Comparison of ENCODE assay signal across 8 cellular contexts in genomic region chr1:166479052-166479631, GRCh38.
DNase-seq lines count a peak whose midpoint lies in the region; ATAC-seq, FAIRE-seq and TF ChIP-seq lines count a peak whose summit lies in the region.

No MANE protein-coding gene starts in this region.

- H3K36me3 ChIP-seq in hepatocyte (replicated peaks; ENCODE audit: insufficient read depth, low read depth): no peaks in the 10 kb centered on the region

- H3K36me3 Mint-ChIP-seq in activated naive CD8-positive, alpha-beta T cell treated with anti-CD3 and anti-CD28 coated beads, Interleukin-2, amount 10 ng/mL, durations not matched to agents 7 days and 5 days: no peaks in the 10 kb centered on the region

- CTCF ChIA-PET in AG04450 (lab: Charles Lee) (interaction anchor here (0.6 to 5.1 kb wide), 31 partner anchors 8 to 881 kb away, joined by 3 to 95 read pairs (median 5); no protein-coding TSS in a partner anchor), RWPE1 (lab: Yijun Ruan, JAX) (interaction anchor here (0.6 to 1.5 kb wide), 10 partner anchors 11 to 560 kb away, joined by 3 to 4 read pairs (median 3); no protein-coding TSS in a partner anchor)

- no peak overlapping the region for H3K4me3 ChIP-seq in AG04450 (ENCODE audit: low read depth, low read length)
- no peak overlapping the region for H3K4me3 ChIP-seq in hepatocyte

- POLR2A ChIA-PET in AG04450 (lab: Yijun Ruan, JAX) (no interaction called here), RWPE1 (lab: Yijun Ruan, JAX; ENCODE audit: low non-redundant PET) (no interaction called here)
- POLR2A ChIA-PET in activated naive CD8-positive, alpha-beta T cell treated with anti-CD3 and anti-CD28 coated beads, Interleukin-2, amount 10 ng/mL, durations not matched to agents 7 days and 5 days (lab: Charles Lee): interaction anchor here (1.3 kb wide), 1 partner anchor 11 kb away, joined by 6 read pairs; no protein-coding TSS in a partner anchor

- H3K9me3 ChIP-seq in AG04450 (ENCODE audit: control insufficient read depth, insufficient read depth, low read length) (no peaks in the 10 kb centered on the region), hepatocyte (ENCODE audit: low read depth) (no peaks in the 10 kb centered on the region)

- H3K79me2 ChIP-seq in hepatocyte: no peaks in the 10 kb centered on the region

- H3K27me3 ChIP-seq in AG04450 (ENCODE audit: control insufficient read depth, insufficient read depth, low read length) (no peaks in the 10 kb centered on the region), hepatocyte (no peaks in the 10 kb centered on the region)

- no peaks in the 10 kb centered on the region for H3K9me2 ChIP-seq in hepatocyte (replicated peaks; ENCODE audit: insufficient read depth)

- peak; percentile 70 for FAIRE-seq in GM12892 (lab: Jason Lieb, UNC)

- H3K4me1 Mint-ChIP-seq in activated naive CD8-positive, alpha-beta T cell treated with anti-CD3 and anti-CD28 coated beads, Interleukin-2, amount 10 ng/mL, durations not matched to agents 7 days and 5 days: no peaks in the 10 kb centered on the region

- no peaks in the 10 kb centered on the region for H3K9me3 Mint-ChIP-seq in activated naive CD8-positive, alpha-beta T cell treated with anti-CD3 and anti-CD28 coated beads, Interleukin-2, amount 10 ng/mL, durations not matched to agents 7 days and 5 days

- 49% methylated on average over 2 of the region's 2 CpGs for WGBS in hepatocyte (ENCODE audit: low lambda C conversion rate, missing lambda C conversion rate)

- no peak overlapping the region for H3K4me3 Mint-ChIP-seq in activated naive CD8-positive, alpha-beta T cell treated with anti-CD3 and anti-CD28 coated beads, Interleukin-2, amount 10 ng/mL, durations not matched to agents 7 days and 5 days

- no peaks in the 10 kb centered on the region for H4K20me1 ChIP-seq in hepatocyte (ENCODE audit: insufficient read depth, poor library complexity, severe bottlenecking)

- no peak overlapping the region for H3K27ac Mint-ChIP-seq in activated naive CD8-positive, alpha-beta T cell treated with anti-CD3 and anti-CD28 coated beads, Interleukin-2, amount 10 ng/mL, durations not matched to agents 7 days and 5 days

- H3K4me1 ChIP-seq in hepatocyte (ENCODE audit: insufficient read depth): no peaks in the 10 kb centered on the region

- H3K27ac ChIP-seq in AG04450 (ENCODE audit: low read depth, low read length) (no peak overlapping the region), RWPE1 (no peak overlapping the region), hepatocyte (no peak overlapping the region)

- no peak for TF ChIP-seq POLR2A in GM12892 (IDR thresholded peaks at IDR 0.05; ENCODE audit: low read depth, low read length)

- DNase-seq in AG04450 (ENCODE audit: low read depth, low spot score) (peak; percentile 6), GM12892 (ENCODE audit: insufficient read length) (no peak), RWPE1 (ENCODE audit: low spot score) (peak; percentile 22), hepatocyte (ENCODE audit: low spot score) (peak; percentile 56), T1000 (lab: John Stamatoyannopoulos, UW) (no peak)
- peak; percentile 40 for DNase-seq in activated naive CD8-positive, alpha-beta T cell treated with anti-CD3 and anti-CD28 coated beads, Interleukin-2, amount 10 ng/mL, durations not matched to agents 7 days and 5 days
- DNase-seq in stimulated activated CD4-positive, alpha-beta T cell treated with anti-CD3 and anti-CD28 coated beads, Interleukin-12 subunit alpha, Interleukin-12 subunit beta, amount 100 ng/mL, for 24 hours (ENCODE audit: low read depth in 2 of 2): peak; percentile 16 to 58

- no peaks in the 10 kb centered on the region for H3K27me3 Mint-ChIP-seq in activated naive CD8-positive, alpha-beta T cell treated with anti-CD3 and anti-CD28 coated beads, Interleukin-2, amount 10 ng/mL, durations not matched to agents 7 days and 5 days

- peak; percentile 70 for ATAC-seq in HG03469 (IDR thresholded peaks at IDR 0.05; ENCODE audit: unreplicated experiment)
- ATAC-seq in activated naive CD8-positive, alpha-beta T cell treated with anti-CD3 and anti-CD28 coated beads, Interleukin-2, amount 10 ng/mL, durations not matched to agents 7 days and 5 days (ENCODE audit: low read depth): no peak

- no peak overlapping the region for H3K4me2 ChIP-seq in hepatocyte

- no peak overlapping the region for H2AFZ ChIP-seq in hepatocyte

- TF ChIP-seq CTCF in AG04450 (IDR thresholded peaks at IDR 0.05; ENCODE audit: low read depth, low read length) (peak; percentile 75), RWPE1 (conservative IDR thresholded peaks at IDR 0.05; ENCODE audit: low read depth) (peak; percentile 81), hepatocyte (IDR thresholded peaks at IDR 0.05; ENCODE audit: poor library complexity) (peak; percentile 86)

Comparison
In these comparisons a context has a peak if more than half of its experiments do, and no peak if none do; other contexts are left out.
1. DNase-seq: peak in AG04450 (single experiment), RWPE1 (single experiment), activated naive CD8-positive, alpha-beta T cell treated with anti-CD3 and anti-CD28 coated beads, Interleukin-2, amount 10 ng/mL, durations not matched to agents 7 days and 5 days (single experiment), hepatocyte (single experiment) and stimulated activated CD4-positive, alpha-beta T cell treated with anti-CD3 and anti-CD28 coated beads, Interleukin-12 subunit alpha, Interleukin-12 subunit beta, amount 100 ng/mL, for 24 hours (2 of 2); none in GM12892 (single experiment) and T1000 (single experiment).
2. Peak in every context shown above with its lines, with median percentiles within 50 percentile points of each other: CTCF ChIP-seq.